Comparison of ENCODE assay signal across 6 cellular contexts in genomic region chr11:64303109-64304031, GRCh38. TPM values are rescaled to one million over a fixed set of nuclear protein-coding genes. Genes with fewer than 3 reads are reported as not detected.
DNase-seq lines count a peak whose midpoint lies in the region; ATAC-seq and FAIRE-seq lines count a peak whose summit lies in the region.

No MANE protein-coding gene starts in this region.

- ATAC-seq in naive thymus-derived CD4-positive, alpha-beta T cell: no peak
- ATAC-seq in HG03432 (IDR thresholded peaks at IDR 0.05; ENCODE audit: unreplicated experiment): no peak

- DNase-seq in activated CD4-positive, alpha-beta memory T cell treated with anti-CD3 and anti-CD28 coated beads for 36 hours: no peak
- no peak for DNase-seq in naive thymus-derived CD4-positive, alpha-beta T cell
- DNase-seq in NCI-H187 treated with DMSO at 0.1 percent for 48 hours (lab: John Stamatoyannopoulos, UW) (no peak), HTR-8/SVneo (ENCODE audit: insufficient read length, low spot score) (no peak)

- H3K4me3 ChIP-seq in GM08714 (ENCODE audit: low read length): peak overlapping the region; percentile 79; the same call in 1 of the 2 replicates
- no peak overlapping the region for H3K4me3 ChIP-seq in naive thymus-derived CD4-positive, alpha-beta T cell (ENCODE audit: low read length)

- peak overlapping the region; percentile 80 for H3K4me3 Mint-ChIP-seq in activated CD4-positive, alpha-beta memory T cell treated with anti-CD3 and anti-CD28 coated beads for 36 hours
- H3K4me3 Mint-ChIP-seq in naive thymus-derived CD4-positive, alpha-beta T cell: peak overlapping the region in 8 of 10 donors; percentile 32 to 98 (median 92)

- H3K27ac ChIP-seq in naive thymus-derived CD4-positive, alpha-beta T cell (ENCODE audit: low read depth, low read length): no peak overlapping the region

- POLR2A ChIA-PET in activated CD4-positive, alpha-beta memory T cell treated with anti-CD3 and anti-CD28 coated beads for 36 hours (lab: Charles Lee): interaction anchor here (1.3 to 2.9 kb wide), 9 partner anchors 14 to 97 kb away, joined by 3 to 22 read pairs (median 5); partner anchors contain the start of genes BAD, FERMT3, FKBP2 and PPP1R14B
- POLR2A ChIA-PET in naive thymus-derived CD4-positive, alpha-beta T cell (lab: Charles Lee): interaction anchor here (0.6 to 6.3 kb wide), 14 partner anchors 14 to 465 kb away, joined by 3 to 102 read pairs (median 6); partner anchors contain the start of genes BAD, FERMT3, GPR137 and PPP1R14B

- FAIRE-seq in HTR-8/SVneo (lab: Jason Lieb, UNC): no peak

- CTCF ChIA-PET in activated CD4-positive, alpha-beta memory T cell treated with anti-CD3 and anti-CD28 coated beads for 36 hours (lab: Charles Lee): interaction anchor here (1.0 to 5.8 kb wide), 25 partner anchors 12 to 304 kb away, joined by 3 to 106 read pairs (median 8); partner anchors contain the start of genes BAD, FERMT3, FKBP2 and GPR137
- CTCF ChIA-PET in naive thymus-derived CD4-positive, alpha-beta T cell (lab: Charles Lee): interaction anchor here (0.6 to 5.8 kb wide), 13 partner anchors 14 to 302 kb away, joined by 3 to 165 read pairs (median 5); partner anchors contain the start of genes BAD, FERMT3, FKBP2 and PLCB3

- H3K27me3 Mint-ChIP-seq in activated CD4-positive, alpha-beta memory T cell treated with anti-CD3 and anti-CD28 coated beads for 36 hours: peaks cover 29% of the 10 kb centered on the region
- H3K27me3 Mint-ChIP-seq in naive thymus-derived CD4-positive, alpha-beta T cell: peaks cover 16 to 39% (median 23%) of the 10 kb centered on the region in 5 donors

- peaks cover 8% of the 10 kb centered on the region for H3K36me3 Mint-ChIP-seq in activated CD4-positive, alpha-beta memory T cell treated with anti-CD3 and anti-CD28 coated beads for 36 hours
- peaks cover 0 to 8% (median 0%) of the 10 kb centered on the region in 5 donors for H3K36me3 Mint-ChIP-seq in naive thymus-derived CD4-positive, alpha-beta T cell

- H3K4me1 Mint-ChIP-seq in activated CD4-positive, alpha-beta memory T cell treated with anti-CD3 and anti-CD28 coated beads for 36 hours (ENCODE audit: low read depth): peaks cover 34% of the 10 kb centered on the region
- peaks cover 26 to 48% (median 34%) of the 10 kb centered on the region in 7 donors for H3K4me1 Mint-ChIP-seq in naive thymus-derived CD4-positive, alpha-beta T cell

- H3K27ac Mint-ChIP-seq in activated CD4-positive, alpha-beta memory T cell treated with anti-CD3 and anti-CD28 coated beads for 36 hours: no peak overlapping the region
- H3K27ac Mint-ChIP-seq in naive thymus-derived CD4-positive, alpha-beta T cell: peak overlapping the region in 2 of 9 donors; percentile 13 to 81

- no peaks in the 10 kb centered on the region for H3K9me3 ChIP-seq in naive thymus-derived CD4-positive, alpha-beta T cell (ENCODE audit: control insufficient read depth in 2 of 3, low read length in 3 of 3)

- H3K4me1 ChIP-seq in naive thymus-derived CD4-positive, alpha-beta T cell (ENCODE audit: control insufficient read depth in 2 of 2, insufficient read depth in 2 of 2, low read length in 2 of 2): peaks cover 32 to 34% of the 10 kb centered on the region in 2 donors

- no peaks in the 10 kb centered on the region for H3K36me3 ChIP-seq in naive thymus-derived CD4-positive, alpha-beta T cell (ENCODE audit: control insufficient read depth in 2 of 3, insufficient read depth in 3 of 3, low read length in 3 of 3)

- no peaks in the 10 kb centered on the region for H3K9me3 Mint-ChIP-seq in activated CD4-positive, alpha-beta memory T cell treated with anti-CD3 and anti-CD28 coated beads for 36 hours
- H3K9me3 Mint-ChIP-seq in naive thymus-derived CD4-positive, alpha-beta T cell: peaks cover 0 to 2% (median 0%) of the 10 kb centered on the region in 11 donors

- H3K27me3 ChIP-seq in naive thymus-derived CD4-positive, alpha-beta T cell (ENCODE audit: control insufficient read depth in 2 of 2, insufficient read depth in 2 of 2, low read length in 2 of 2): peaks cover 2 to 15% of the 10 kb centered on the region in 2 donors

- intact Hi-C loops in activated CD4-positive, alpha-beta memory T cell treated with anti-CD3 and anti-CD28 coated beads for 36 hours (cut with micrococcal nuclease): loop anchor here (1.0 to 10.0 kb wide), 3 partner anchors 57 to 319 kb away; partner anchors contain the start of genes OTUB1 and PPP1R14B
- intact Hi-C loops in naive thymus-derived CD4-positive, alpha-beta T cell (cut with micrococcal nuclease): loop anchor here (1.0 to 5.0 kb wide), 4 partner anchors 73 to 466 kb away; partner anchors contain the start of genes DNAJC4 (in 1 of the 2) and MARK2 (in 1 of the 2)

RNA-seq across cellular contexts. Expression of gene ESRRA, which starts 2.0 kb away (rescaled TPM):
- total RNA-seq in activated CD4-positive, alpha-beta memory T cell treated with anti-CD3 and anti-CD28 coated beads for 36 hours: 10 to 100 TPM; 32.8 to 35.6 TPM
- total RNA-seq in naive thymus-derived CD4-positive, alpha-beta T cell: 10 to 100 TPM; 23.7 to 42.0 (median 27.9) TPM
- 10 to 100 TPM in 1 of 2 donors, 1 to 10 TPM in 1; 5.3 to 12.9 TPM for polyA plus RNA-seq in naive thymus-derived CD4-positive, alpha-beta T cell

RNA-seq across cellular contexts. Expression of gene CATSPERZ, which starts 3.2 kb away (rescaled TPM):
- not detected for total RNA-seq in activated CD4-positive, alpha-beta memory T cell treated with anti-CD3 and anti-CD28 coated beads for 36 hours
- under 1 TPM in 1 of 5 experiments, not detected in 4; 0.60 TPM for total RNA-seq in naive thymus-derived CD4-positive, alpha-beta T cell
- not detected for polyA plus RNA-seq in naive thymus-derived CD4-positive, alpha-beta T cell

RNA-seq across cellular contexts. Expression of gene KCNK4, which starts 12.3 kb away (rescaled TPM):
- total RNA-seq in activated CD4-positive, alpha-beta memory T cell treated with anti-CD3 and anti-CD28 coated beads for 36 hours: under 1 TPM in 1 of 2 experiments, not detected in 1; 0.34 TPM
- under 1 TPM in 1 of 5 experiments, not detected in 4; 0.42 TPM for total RNA-seq in naive thymus-derived CD4-positive, alpha-beta T cell
- not detected for polyA plus RNA-seq in naive thymus-derived CD4-positive, alpha-beta T cell

RNA-seq across cellular contexts. Expression of gene TRMT112, which starts 14.0 kb away (rescaled TPM):
- total RNA-seq in activated CD4-positive, alpha-beta memory T cell treated with anti-CD3 and anti-CD28 coated beads for 36 hours: 100 to 1,000 TPM; 255 to 258 TPM
- total RNA-seq in naive thymus-derived CD4-positive, alpha-beta T cell: 100 to 1,000 TPM in 4 of 5 experiments, 10 to 100 TPM in 1; 90.9 to 208 (median 152) TPM
- 100 to 1,000 TPM; 527 to 613 TPM for polyA plus RNA-seq in naive thymus-derived CD4-positive, alpha-beta T cell

RNA-seq across cellular contexts. Expression of gene PRDX5, which starts 14.6 kb away (rescaled TPM):
- 100 to 1,000 TPM; 156 to 164 TPM for total RNA-seq in activated CD4-positive, alpha-beta memory T cell treated with anti-CD3 and anti-CD28 coated beads for 36 hours
- total RNA-seq in naive thymus-derived CD4-positive, alpha-beta T cell: 10 to 100 TPM; 41.4 to 99.2 (median 55.2) TPM
- 100 to 1,000 TPM; 184 to 195 TPM for polyA plus RNA-seq in naive thymus-derived CD4-positive, alpha-beta T cell
